Comparison of ENCODE assay signal across 14 cellular contexts in the genomic region with DNA sequence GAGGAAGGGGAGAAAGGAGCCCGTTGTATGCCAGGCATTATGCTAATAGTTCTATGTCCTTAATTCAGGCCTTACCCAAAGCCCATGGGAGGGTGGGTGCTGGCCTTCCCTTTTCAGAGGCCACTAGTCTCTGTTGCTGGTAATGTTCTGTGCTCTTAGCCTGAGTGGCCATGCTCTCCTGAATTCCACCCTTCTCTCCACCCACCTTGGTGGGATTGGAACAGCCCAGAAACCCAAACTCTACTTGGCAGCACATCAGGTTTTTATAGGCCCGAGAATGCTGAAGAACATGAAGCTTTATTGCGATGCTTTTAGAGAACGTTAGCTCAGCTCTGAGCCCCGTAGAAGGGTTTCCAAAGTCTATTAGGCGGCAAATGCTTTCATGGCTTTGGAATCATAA.
DNase-seq lines count a peak whose midpoint lies in the region; ATAC-seq and TF ChIP-seq lines count a peak whose summit lies in the region.
"Had no signal": no experiment of that assay in that cellular context is flagged by ENCODE, and none has a peak within 500 bp of the region (broad histone marks: within the 10 kb centered on the region; RNA-seq: fewer than 3 reads in every experiment).

No MANE protein-coding gene starts in this region.

- no peaks in the 10 kb centered on the region for H3K23me2 ChIP-seq in H9 (ENCODE audit: insufficient read length, low read depth, low read length, poor library complexity, severe bottlenecking)

- no peak overlapping the region for H2AK5ac ChIP-seq in H9 (ENCODE audit: insufficient read length, low read length)

- H2AFZ ChIP-seq in H9 (ENCODE audit: low read length), result no peak overlapping the region

- no peak overlapping the region for H2BK120ac ChIP-seq in H9 (ENCODE audit: low read depth, low read length, poor library complexity, severe bottlenecking)

- H2BK12ac ChIP-seq in H9 (ENCODE audit: insufficient read length, low read depth, low read length), result no peak overlapping the region

- no peak overlapping the region for H3K56ac ChIP-seq in H9 (ENCODE audit: insufficient read length, low read depth, low read length)

- H4K20me1 ChIP-seq in BLaER1 treated with 17β-estradiol and CSF1 and Interleukin-3, amounts not matched to agents 10 nM and 100 nM, result peaks cover 0 to 20% (median 0%) of the 10 kb centered on the region in 11 experiments; a peak in 4 of 22 replicates
- H4K20me1 ChIP-seq in H9 (ENCODE audit: control insufficient read depth, insufficient read depth, insufficient read length), result no peaks in the 10 kb centered on the region

- ATAC-seq in HG03280 (IDR thresholded peaks at IDR 0.05; ENCODE audit: unreplicated experiment), result no peak
- ATAC-seq: activated naive CD4-positive, alpha-beta T cell treated with anti-CD3 and anti-CD28 coated beads, Interleukin-2, amount 50 U/mL, for 72 hours; left lobe of liver; Panc1 had no signal

- H3K27me3 Mint-ChIP-seq in H9 (ENCODE audit: low read depth) (no peaks in the 10 kb centered on the region), nephron progenitor cell (ENCODE audit: low read depth, poor library complexity) (peaks cover 8% of the 10 kb centered on the region)

- DNase-seq in H9, result no peak
- peak; percentile 44 for DNase-seq in astrocyte of the spinal cord (ENCODE audit: low read depth, low spot score)
- DNase-seq in nephron progenitor cell, result no peak
- DNase-seq in NOMO-1 (lab: John Stamatoyannopoulos, UW; ENCODE audit: unreplicated experiment in 2 of 2), result no peak
- DNase-seq in DMS114 treated with DMSO at 0.1 percent for 48 hours (lab: John Stamatoyannopoulos, UW; ENCODE audit: unreplicated experiment), result no peak
- no peak for DNase-seq in NCI-H187 (lab: John Stamatoyannopoulos, UW)
- DNase-seq: AML-193, NCI-H1694 treated with DMSO at 0.1 percent for 48 hours had no signal

- H3K4ac ChIP-seq in H9 (ENCODE audit: low read depth, low read length), result no peak overlapping the region

- H3K4me3 ChIP-seq in BLaER1 treated with 17β-estradiol and CSF1 and Interleukin-3, amounts not matched to agents 10 nM and 100 nM, result no peak overlapping the region
- no peak overlapping the region for H3K4me3 ChIP-seq in astrocyte of the spinal cord (ENCODE audit: low read depth, low read length)

- H3K9me3 Mint-ChIP-seq in H9 (no peaks in the 10 kb centered on the region), nephron progenitor cell (no peaks in the 10 kb centered on the region)

- no peak overlapping the region for H2BK15ac ChIP-seq in H9 (ENCODE audit: low read depth, low read length)

- H3K79me2 ChIP-seq in H9 (ENCODE audit: insufficient read depth, low read length), result no peaks in the 10 kb centered on the region

- peaks cover 0 to 10% (median 6%) of the 10 kb centered on the region in 11 experiments; a peak in 6 of 22 replicates for H3K9me3 ChIP-seq in BLaER1 treated with 17β-estradiol and CSF1 and Interleukin-3, amounts not matched to agents 10 nM and 100 nM (replicated peaks in 1 of 11)
- H3K9me3 ChIP-seq in H9 (ENCODE audit: control insufficient read depth, low read depth, low read length), result no peaks in the 10 kb centered on the region

- in situ Hi-C loops in astrocyte of the spinal cord (cut with HindIII; ENCODE audit: low sequenced_read_pairs), result no loop called here

- no peak overlapping the region for H2BK20ac ChIP-seq in H9 (ENCODE audit: low read depth, low read length, poor library complexity, severe bottlenecking)

- H4K5ac ChIP-seq in H9 (ENCODE audit: insufficient read length, low read depth, low read length), result no peak overlapping the region

- peak overlapping the region in 1 of 2 experiments; percentile 49; a peak in 2 of 5 replicates for H3K4me3 Mint-ChIP-seq in H9
- H3K4me3 Mint-ChIP-seq in nephron progenitor cell, result no peak overlapping the region

- H3K36me3 ChIP-seq in BLaER1 treated with 17β-estradiol and CSF1 and Interleukin-3, amounts not matched to agents 10 nM and 100 nM, result peaks cover 0 to 30% (median 0%) of the 10 kb centered on the region in 11 experiments; a peak in 4 of 22 replicates

- no peak overlapping the region for H3K23ac ChIP-seq in H9 (ENCODE audit: insufficient read length, low read depth, low read length)

- WGBS in H9 (ENCODE audit: extremely low coverage, insufficient read length, low lambda C conversion rate), result no CpG with 5 or more reads among the region's 6 CpGs

- H3K9ac ChIP-seq in BLaER1 treated with 17β-estradiol and CSF1 and Interleukin-3, amounts not matched to agents 10 nM and 100 nM, result peak overlapping the region in 9 of 11 experiments; percentile 1 to 70 (median 51); a peak in 15 of 22 replicates
- H3K9ac ChIP-seq in H9 (ENCODE audit: extremely low read depth, insufficient read length, low read length), result no peak overlapping the region

- H4K8ac ChIP-seq in H9 (replicated peaks; ENCODE audit: insufficient read length, low read depth, low read length), result no peak overlapping the region

- H4K91ac ChIP-seq in H9 (ENCODE audit: insufficient read length, low read depth, low read length), result no peak overlapping the region

- no peak overlapping the region for H3K14ac ChIP-seq in H9 (ENCODE audit: insufficient read depth, low read length)

- TF ChIP-seq CTCF in H9 (conservative IDR thresholded peaks at IDR 0.05) (no peak), astrocyte of the spinal cord (IDR thresholded peaks at IDR 0.05; ENCODE audit: low read depth, low read length) (no peak), nephron progenitor cell (IDR thresholded peaks at IDR 0.05) (no peak)

- peaks cover 68 to 100% (median 98%) of the 10 kb centered on the region in 10 experiments for H3K4me1 ChIP-seq in BLaER1 treated with 17β-estradiol and CSF1 and Interleukin-3, amounts not matched to agents 10 nM and 100 nM
- peaks cover 23% of the 10 kb centered on the region; the same call in 1 of the 2 replicates for H3K4me1 ChIP-seq in H9 (ENCODE audit: insufficient read depth, low read length)

- no peaks in the 10 kb centered on the region for H3K79me1 ChIP-seq in H9 (ENCODE audit: insufficient read depth, low read depth, low read length, poor library complexity, severe bottlenecking)

- no peaks in the 10 kb centered on the region for H3K27me3 ChIP-seq in BLaER1 treated with 17β-estradiol and CSF1 and Interleukin-3, amounts not matched to agents 10 nM and 100 nM
- H3K27me3 ChIP-seq in H9 (ENCODE audit: insufficient read depth, low read length), result no peaks in the 10 kb centered on the region; the same call in none of the 2 replicates

- peak overlapping the region in 8 of 11 experiments; percentile 57 to 93 (median 78); a peak in 16 of 22 replicates for H3K27ac ChIP-seq in BLaER1 treated with 17β-estradiol and CSF1 and Interleukin-3, amounts not matched to agents 10 nM and 100 nM
- no peak overlapping the region for H3K27ac ChIP-seq in H9 (ENCODE audit: insufficient read length, low read depth, low read length)
- H3K27ac ChIP-seq: VCaP had no signal

- peak overlapping the region; percentile 80 to 93 (median 91) for H3K27ac Mint-ChIP-seq in H9
- peak overlapping the region; percentile 77 for H3K27ac Mint-ChIP-seq in nephron progenitor cell

- H3K4me1 Mint-ChIP-seq in H9 (peaks cover 69 to 80% of the 10 kb centered on the region in 2 experiments), nephron progenitor cell (peaks cover 97% of the 10 kb centered on the region)

- peaks cover 0 to 4% (median 0%) of the 10 kb centered on the region in 3 experiments; a peak in 2 of 7 replicates for H3K36me3 Mint-ChIP-seq in H9 (ENCODE audit: insufficient read depth in 1 of 3, low read depth in 3 of 3)
- H3K36me3 Mint-ChIP-seq in nephron progenitor cell (ENCODE audit: low read depth), result peaks cover 30% of the 10 kb centered on the region

- peak overlapping the region; percentile 44 to 90 (median 73); a peak in 21 of 22 replicates for H3K4me2 ChIP-seq in BLaER1 treated with 17β-estradiol and CSF1 and Interleukin-3, amounts not matched to agents 10 nM and 100 nM
- peak overlapping the region; percentile 33 for H3K4me2 ChIP-seq in H9 (ENCODE audit: insufficient read depth, insufficient read length, low read length)

- no peak overlapping the region for H3K18ac ChIP-seq in H9 (ENCODE audit: insufficient read length, low read depth, low read length)

- no peak overlapping the region for H3T11ph ChIP-seq in H9 (ENCODE audit: low read length)

- H2BK5ac ChIP-seq in H9 (ENCODE audit: insufficient read length, low read length), result no peak overlapping the region
